Comparison of ENCODE assay signal across 9 cellular contexts in the genomic region with DNA sequence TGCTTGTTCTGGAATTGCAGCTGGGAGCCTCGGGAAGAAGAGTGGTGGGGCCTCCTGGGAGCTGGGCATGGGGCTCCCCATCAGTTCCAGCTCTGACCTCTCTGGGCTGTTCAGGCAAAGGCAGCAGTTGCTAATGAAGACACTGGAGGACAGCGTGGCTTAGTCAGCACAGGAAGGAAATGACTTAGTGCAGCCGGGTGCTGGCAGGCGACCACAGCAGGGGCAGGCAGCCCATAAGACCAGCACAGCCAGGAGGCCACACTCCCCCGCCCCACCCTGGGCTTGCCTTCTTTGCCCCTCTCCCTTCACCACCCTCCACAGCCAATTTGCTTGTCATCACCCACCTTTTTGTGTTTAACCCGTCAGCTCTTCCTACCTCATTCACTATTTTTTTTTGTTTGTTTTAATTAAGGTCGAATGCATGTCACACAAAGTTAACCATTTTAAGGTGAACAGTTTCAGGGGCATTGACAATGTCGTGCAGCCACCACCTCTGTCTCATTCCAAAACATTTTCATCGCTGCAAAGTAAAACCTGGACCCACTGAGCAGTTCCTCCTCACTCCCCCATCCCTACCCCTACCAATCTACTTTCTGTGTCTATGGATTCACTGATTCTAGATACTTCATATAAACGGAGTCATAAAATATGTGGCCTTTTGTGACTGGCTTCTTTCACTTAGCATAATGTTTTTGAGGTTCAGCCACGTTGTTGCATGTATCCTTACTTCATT. TPM values are rescaled to one million over a fixed set of nuclear protein-coding genes. Genes with fewer than 3 reads are reported as not detected.
DNase-seq lines count a peak whose midpoint lies in the region; FAIRE-seq and TF ChIP-seq lines count a peak whose summit lies in the region.
"Had no signal": no experiment of that assay in that cellular context is flagged by ENCODE, and none has a peak within 500 bp of the region (broad histone marks: within the 10 kb centered on the region; RNA-seq: fewer than 3 reads in every experiment).

No MANE protein-coding gene starts in this region.

- no peaks in the 10 kb centered on the region for H3K9me3 ChIP-seq in small intestine (ENCODE audit: control insufficient read depth, low read depth)

- DNase-seq in NCI-H1694 treated with DMSO at 0.1 percent for 48 hours (lab: John Stamatoyannopoulos, UW) (peak; percentile 45), NCI-H1694 (lab: John Stamatoyannopoulos, UW) (no peak), NB4 (ENCODE audit: low read depth) (peak; percentile 97), dermis microvascular lymphatic vessel endothelial cell (ENCODE audit: low read depth in 2 of 2) (peak; percentile 73 to 90), small intestine (peak; percentile 4), inferior parietal cortex (ENCODE audit: extremely low spot score) (no peak), NCI-H524 treated with DMSO at 0.1 percent for 48 hours (lab: John Stamatoyannopoulos, UW) (no peak), GM19240 (ENCODE audit: insufficient read length, low spot score) (no peak)

- H3K27me3 ChIP-seq in small intestine (ENCODE audit: control insufficient read depth in 2 of 2, insufficient read depth in 2 of 2, low read length in 2 of 2), result peaks cover 12 to 28% of the 10 kb centered on the region in 2 donors

- no peaks in the 10 kb centered on the region for H3K36me3 ChIP-seq in small intestine (ENCODE audit: control insufficient read depth in 2 of 2, insufficient read depth in 2 of 2, low read length in 2 of 2)

- no peak for TF ChIP-seq CTCF in NB4 (IDR thresholded peaks at IDR 0.05; ENCODE audit: low read depth, low read length)

- no peak for TF ChIP-seq POLR2A in NB4 (IDR thresholded peaks at IDR 0.05; ENCODE audit: extremely low read depth, insufficient read length)

- FAIRE-seq in small intestine (lab: Jason Lieb, UNC), result no peak
- FAIRE-seq: A204.1 had no signal

- no peak overlapping the region for H3K4me3 ChIP-seq in NB4 (ENCODE audit: low read depth, low read length)
- no peak overlapping the region for H3K4me3 ChIP-seq in small intestine (ENCODE audit: low read depth in 1 of 2, low read length in 2 of 2)

- no peak overlapping the region for H3K27ac ChIP-seq in small intestine (ENCODE audit: low read depth in 1 of 2, low read length in 1 of 2)

- 21 to 28% (median 28%) methylated on average over 11 of the region's 11 CpGs for WGBS in small intestine, 3 donors

- no peaks in the 10 kb centered on the region for H3K4me1 ChIP-seq in small intestine (ENCODE audit: control insufficient read depth in 2 of 2, insufficient read depth in 1 of 2, low read depth in 1 of 2, low read length in 1 of 2)

RNA-seq across cellular contexts. Expression of gene OLIG2, which starts 10.9 kb away (rescaled TPM):
- total RNA-seq in dermis microvascular lymphatic vessel endothelial cell, result not detected in 2 replicates
- not detected for polyA plus RNA-seq in small intestine

RNA-seq across cellular contexts. Expression of gene OLIG1, which starts 33.3 kb away (rescaled TPM):
- not detected in 2 replicates for total RNA-seq in dermis microvascular lymphatic vessel endothelial cell
- polyA plus RNA-seq in small intestine, result not detected

Comparison
In these comparisons a context has a peak if more than half of its experiments do, and no peak if none do; other contexts are left out.
1. DNase-seq: peak in NCI-H1694 treated with DMSO at 0.1 percent for 48 hours (single experiment), NB4 (single experiment), dermis microvascular lymphatic vessel endothelial cell (2 of 2) and small intestine (single experiment); none in NCI-H1694 (single experiment), inferior parietal cortex (single experiment), NCI-H524 treated with DMSO at 0.1 percent for 48 hours (single experiment) and GM19240 (single experiment).